ENCODE assay signal across 8 cellular contexts in the genomic region with DNA sequence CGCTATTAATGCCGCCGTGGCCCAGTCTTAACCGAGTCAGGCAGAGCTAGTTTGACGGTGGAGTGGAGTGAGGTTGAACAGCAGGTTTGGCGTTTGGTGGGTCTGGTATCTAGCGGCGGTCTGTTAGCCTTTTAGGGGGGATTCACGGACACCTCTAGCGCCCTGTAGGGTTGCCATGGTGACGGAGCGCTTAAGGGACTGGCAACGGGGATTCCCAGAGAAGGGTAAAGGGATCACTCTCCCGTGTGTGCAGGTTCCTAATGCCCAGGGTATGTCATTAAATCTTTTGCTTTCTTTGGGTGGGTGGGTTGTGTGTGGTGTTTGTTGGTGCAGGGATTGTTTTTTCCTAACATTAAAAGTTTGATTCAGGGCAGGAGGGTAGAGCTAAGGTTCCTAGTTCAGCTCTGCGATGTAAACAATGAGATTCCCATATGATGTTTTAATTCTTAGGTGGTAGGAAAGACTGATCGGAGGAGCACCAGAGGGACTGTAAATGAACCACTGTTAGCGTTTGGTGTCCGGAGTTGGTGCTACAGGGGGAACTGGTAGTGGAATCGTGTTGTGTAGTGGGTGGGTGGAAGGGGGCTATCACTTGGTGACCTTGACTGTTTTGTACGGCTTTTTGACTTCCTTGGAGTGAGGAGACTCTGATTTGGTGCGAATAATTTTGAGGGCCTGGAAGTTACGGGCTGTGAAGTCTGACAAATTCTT. TPM values are rescaled to one million over a fixed set of nuclear protein-coding genes. Genes with fewer than 3 reads are reported as not detected.
DNase-seq lines count a peak whose midpoint lies in the region; ATAC-seq and TF ChIP-seq lines count a peak whose summit lies in the region.

No MANE protein-coding gene starts in this region.

- H3K56ac ChIP-seq in H9 (ENCODE audit: insufficient read length, low read depth, low read length) = no peak overlapping the region

- TF ChIP-seq CTCF in H9 (conservative IDR thresholded peaks at IDR 0.05) (no peak), chondrocyte (IDR thresholded peaks at IDR 0.05) (no peak)

- H3K23me2 ChIP-seq in H9 (ENCODE audit: insufficient read length, low read depth, low read length, poor library complexity, severe bottlenecking) = peaks cover 23% of the 10 kb centered on the region

- no peak overlapping the region for H3K4ac ChIP-seq in H9 (ENCODE audit: low read depth, low read length)

- H3K27ac ChIP-seq in ACC112 (ENCODE audit: low read depth, low read length) (peak overlapping the region; percentile 46), H9 (ENCODE audit: insufficient read length, low read depth, low read length) (no peak overlapping the region), mesodermal cell (ENCODE audit: low read depth, low read length, severe bottlenecking) (peak overlapping the region; percentile 80)

- H2BK5ac ChIP-seq in H9 (ENCODE audit: insufficient read length, low read length) = no peak overlapping the region

- H2AFZ ChIP-seq in ACC112 (ENCODE audit: low read length, unreplicated experiment) (no peak overlapping the region), H9 (ENCODE audit: low read length) (no peak overlapping the region)

- no peak for ATAC-seq in HG02884 (IDR thresholded peaks at IDR 0.05; ENCODE audit: unreplicated experiment)
- no peak for ATAC-seq in HG03520 (IDR thresholded peaks at IDR 0.05; ENCODE audit: unreplicated experiment)

- peak overlapping the region; percentile 97 for H3K9ac ChIP-seq in H9 (ENCODE audit: extremely low read depth, insufficient read length, low read length)

- H3K36me3 ChIP-seq in ACC112 (ENCODE audit: insufficient read depth, low read length) (peaks cover 62% of the 10 kb centered on the region), mesodermal cell (ENCODE audit: control insufficient read depth, insufficient read depth, low read length) (peaks cover 63% of the 10 kb centered on the region)

- H3K18ac ChIP-seq in H9 (ENCODE audit: insufficient read length, low read depth, low read length) = peak overlapping the region; percentile 47

- H3K27me3 Mint-ChIP-seq in H9 (ENCODE audit: low read depth) (peaks cover 4% of the 10 kb centered on the region; the same call in 1 of the 2 replicates), chondrocyte (ENCODE audit: low read depth) (no peaks in the 10 kb centered on the region)
- no peaks in the 10 kb centered on the region for H3K27me3 Mint-ChIP-seq in T-helper 1 cell treated with Interleukin-12 subunit alpha and Interleukin-12 subunit beta and Interleukin-4 antibody, amounts not matched to agents 30 μg/mL and 1 μg/mL, for 36 hours (ENCODE audit: low read depth)
- H3K27me3 Mint-ChIP-seq in stimulated activated naive CD8-positive, alpha-beta T cell treated with anti-CD3 and anti-CD28 coated beads, Interleukin-15, Interleukin-2, amounts not matched to agents 100 ng/mL and 50 ng/mL, for 24 hours = no peaks in the 10 kb centered on the region

- H2BK120ac ChIP-seq in H9 (ENCODE audit: low read depth, low read length, poor library complexity, severe bottlenecking) = no peak overlapping the region

- H4K8ac ChIP-seq in H9 (replicated peaks; ENCODE audit: insufficient read length, low read depth, low read length) = no peak overlapping the region

- peaks cover 23 to 43% of the 10 kb centered on the region in 2 experiments for H3K4me1 Mint-ChIP-seq in H9
- H3K4me1 Mint-ChIP-seq in T-helper 1 cell treated with Interleukin-12 subunit alpha and Interleukin-12 subunit beta and Interleukin-4 antibody, amounts not matched to agents 30 μg/mL and 1 μg/mL, for 36 hours (ENCODE audit: low read depth) = peaks cover 33% of the 10 kb centered on the region
- H3K4me1 Mint-ChIP-seq in chondrocyte (ENCODE audit: low read depth) = peaks cover 36% of the 10 kb centered on the region
- peaks cover 51% of the 10 kb centered on the region for H3K4me1 Mint-ChIP-seq in stimulated activated naive CD8-positive, alpha-beta T cell treated with anti-CD3 and anti-CD28 coated beads, Interleukin-15, Interleukin-2, amounts not matched to agents 100 ng/mL and 50 ng/mL, for 24 hours (ENCODE audit: low read depth)

- peak overlapping the region; percentile 87 for H3K4me2 ChIP-seq in H9 (ENCODE audit: insufficient read depth, insufficient read length, low read length)

- no peak overlapping the region for H4K5ac ChIP-seq in H9 (ENCODE audit: insufficient read length, low read depth, low read length)

- no peak overlapping the region for H2AK5ac ChIP-seq in H9 (ENCODE audit: insufficient read length, low read length)

- H3K4me3 Mint-ChIP-seq in H9 = peak overlapping the region; percentile 96
- H3K4me3 Mint-ChIP-seq in T-helper 1 cell treated with Interleukin-12 subunit alpha and Interleukin-12 subunit beta and Interleukin-4 antibody, amounts not matched to agents 30 μg/mL and 1 μg/mL, for 36 hours = peak overlapping the region; percentile 93
- peak overlapping the region; percentile 94 for H3K4me3 Mint-ChIP-seq in chondrocyte (ENCODE audit: unreplicated experiment)
- H3K4me3 Mint-ChIP-seq in stimulated activated naive CD8-positive, alpha-beta T cell treated with anti-CD3 and anti-CD28 coated beads, Interleukin-15, Interleukin-2, amounts not matched to agents 100 ng/mL and 50 ng/mL, for 24 hours = peak overlapping the region; percentile 99

- H2BK12ac ChIP-seq in H9 (ENCODE audit: insufficient read length, low read depth, low read length) = no peak overlapping the region

- no peak overlapping the region for H3T11ph ChIP-seq in H9 (ENCODE audit: low read length)

- peak overlapping the region; percentile 83 for H3K14ac ChIP-seq in H9 (ENCODE audit: insufficient read depth, low read length)

- H3K79me2 ChIP-seq in ACC112 (ENCODE audit: control insufficient read depth, insufficient read depth, low read length, unreplicated experiment) (peaks cover 80% of the 10 kb centered on the region), H9 (ENCODE audit: insufficient read depth, low read length) (peaks cover 42% of the 10 kb centered on the region)

- H4K20me1 ChIP-seq in H9 (ENCODE audit: control insufficient read depth, insufficient read depth, insufficient read length) = no peaks in the 10 kb centered on the region

- peaks cover 7 to 11% of the 10 kb centered on the region in 2 experiments for H3K9me3 Mint-ChIP-seq in H9
- H3K9me3 Mint-ChIP-seq in T-helper 1 cell treated with Interleukin-12 subunit alpha and Interleukin-12 subunit beta and Interleukin-4 antibody, amounts not matched to agents 30 μg/mL and 1 μg/mL, for 36 hours = no peaks in the 10 kb centered on the region
- no peaks in the 10 kb centered on the region for H3K9me3 Mint-ChIP-seq in chondrocyte (ENCODE audit: low read depth)
- H3K9me3 Mint-ChIP-seq in stimulated activated naive CD8-positive, alpha-beta T cell treated with anti-CD3 and anti-CD28 coated beads, Interleukin-15, Interleukin-2, amounts not matched to agents 100 ng/mL and 50 ng/mL, for 24 hours = no peaks in the 10 kb centered on the region

- H3K23ac ChIP-seq in H9 (ENCODE audit: insufficient read length, low read depth, low read length) = no peak overlapping the region

- H2BK20ac ChIP-seq in H9 (ENCODE audit: low read depth, low read length, poor library complexity, severe bottlenecking) = no peak overlapping the region

- H3K9me3 ChIP-seq in H9 (ENCODE audit: control insufficient read depth, low read depth, low read length) (no peaks in the 10 kb centered on the region), mesodermal cell (ENCODE audit: control insufficient read depth, low read length) (no peaks in the 10 kb centered on the region)

- H3K4me3 ChIP-seq in ACC112 (ENCODE audit: low read depth, low read length) = peak overlapping the region; percentile 92
- peak overlapping the region; percentile 96 for H3K4me3 ChIP-seq in mesodermal cell (ENCODE audit: extremely low read depth, insufficient read depth, low read length, poor library complexity, severe bottlenecking)

- DNase-seq in H9 (no peak), chondrocyte (ENCODE audit: low spot score) (no peak)

- H3K4me1 ChIP-seq in ACC112 (ENCODE audit: control insufficient read depth, insufficient read depth, low read length, unreplicated experiment) (peaks cover 28% of the 10 kb centered on the region), H9 (ENCODE audit: insufficient read depth, low read length) (no peaks in the 10 kb centered on the region), mesodermal cell (ENCODE audit: control insufficient read depth, insufficient read depth, low read length, poor library complexity, severe bottlenecking) (peaks cover 14% of the 10 kb centered on the region)

- H2BK15ac ChIP-seq in H9 (ENCODE audit: low read depth, low read length) = no peak overlapping the region

- no CpG with 5 or more reads among the region's 22 CpGs for WGBS in H9 (ENCODE audit: extremely low coverage, insufficient read length, low lambda C conversion rate)
- WGBS in mesodermal cell (ENCODE audit: insufficient coverage in 2 of 2), 2 experiments = 0% methylated on average over 15 to 19 of the region's 22 CpGs

- H3K79me1 ChIP-seq in H9 (ENCODE audit: insufficient read depth, low read depth, low read length, poor library complexity, severe bottlenecking) = peaks cover 18% of the 10 kb centered on the region

- H3K27ac Mint-ChIP-seq in H9 = peak overlapping the region; percentile 73 to 97 (median 94)
- peak overlapping the region; percentile 96 for H3K27ac Mint-ChIP-seq in T-helper 1 cell treated with Interleukin-12 subunit alpha and Interleukin-12 subunit beta and Interleukin-4 antibody, amounts not matched to agents 30 μg/mL and 1 μg/mL, for 36 hours
- peak overlapping the region; percentile 100 for H3K27ac Mint-ChIP-seq in chondrocyte (ENCODE audit: unreplicated experiment)
- H3K27ac Mint-ChIP-seq in stimulated activated naive CD8-positive, alpha-beta T cell treated with anti-CD3 and anti-CD28 coated beads, Interleukin-15, Interleukin-2, amounts not matched to agents 100 ng/mL and 50 ng/mL, for 24 hours = peak overlapping the region; percentile 100

- H3K36me3 Mint-ChIP-seq in H9 (ENCODE audit: insufficient read depth in 1 of 3, low read depth in 3 of 3) = peaks cover 78 to 84% (median 79%) of the 10 kb centered on the region in 3 experiments
- peaks cover 81% of the 10 kb centered on the region for H3K36me3 Mint-ChIP-seq in T-helper 1 cell treated with Interleukin-12 subunit alpha and Interleukin-12 subunit beta and Interleukin-4 antibody, amounts not matched to agents 30 μg/mL and 1 μg/mL, for 36 hours (ENCODE audit: low read depth)
- H3K36me3 Mint-ChIP-seq in chondrocyte (ENCODE audit: low read depth) = peaks cover 65% of the 10 kb centered on the region
- H3K36me3 Mint-ChIP-seq in stimulated activated naive CD8-positive, alpha-beta T cell treated with anti-CD3 and anti-CD28 coated beads, Interleukin-15, Interleukin-2, amounts not matched to agents 100 ng/mL and 50 ng/mL, for 24 hours (ENCODE audit: low read depth) = peaks cover 87% of the 10 kb centered on the region

- H3K27me3 ChIP-seq in ACC112 (ENCODE audit: insufficient read depth, low read length) = no peaks in the 10 kb centered on the region
- no peaks in the 10 kb centered on the region for H3K27me3 ChIP-seq in H9 (ENCODE audit: insufficient read depth, low read length)

- no peak overlapping the region for H4K91ac ChIP-seq in H9 (ENCODE audit: insufficient read length, low read depth, low read length)

RNA-seq across cellular contexts. Expression of gene BRD2, which starts 4.9 kb away (rescaled TPM):
- 244 and 252 TPM in 2 replicates for total RNA-seq in H9 (2021)
- 149 to 165 TPM (median 150 TPM) in 3 replicates for total RNA-seq in chondrocyte
- polyA plus RNA-seq in mesodermal cell (2013, experiment 1 of 2) = 136 TPM
- 136 TPM for polyA plus RNA-seq in mesodermal cell (2013, experiment 2 of 2)

RNA-seq across cellular contexts. Expression of gene HLA-DMA, which starts 20.4 kb away (rescaled TPM):
- total RNA-seq in H9 (2021) (6.6 and 7.5 TPM in 2 replicates), chondrocyte (3.6 to 5.5 TPM (median 5.4 TPM) in 3 replicates)
- polyA plus RNA-seq in mesodermal cell (2013, experiment 1 of 2) = 3.6 TPM
- 3.3 TPM for polyA plus RNA-seq in mesodermal cell (2013, experiment 2 of 2)

RNA-seq across cellular contexts. Expression of gene HLA-DMB, which starts 32.5 kb away (rescaled TPM):
- total RNA-seq in H9 (2021) = 1.5 and 1.7 TPM in 2 replicates
- total RNA-seq in chondrocyte = not detected in 3 replicates
- not detected for polyA plus RNA-seq in mesodermal cell (2013, experiment 1 of 2)
- polyA plus RNA-seq in mesodermal cell (2013, experiment 2 of 2) = not detected

RNA-seq across cellular contexts. Expression of gene HLA-DOA, which starts 36.1 kb away (rescaled TPM):
- total RNA-seq in H9 (2021) (15.3 and 15.6 TPM in 2 replicates), chondrocyte (not detected in 3 replicates)
- polyA plus RNA-seq in mesodermal cell (2013, experiment 1 of 2) = 0.63 TPM
- 0.71 TPM for polyA plus RNA-seq in mesodermal cell (2013, experiment 2 of 2)
